ENCODE assay signal across 39 cellular contexts in genomic region chr9:94642526-94642925, GRCh38. TPM values are rescaled to one million over a fixed set of nuclear protein-coding genes. Genes with fewer than 3 reads are reported as not detected.
"Had no signal": no experiment of that assay in that cellular context is flagged by ENCODE, and none has a peak within 500 bp of the region (broad histone marks: within the 10 kb centered on the region; RNA-seq: fewer than 3 reads in every experiment).

No MANE protein-coding gene starts in this region.

- H3K4me1 ChIP-seq: breast epithelium had no signal

- H3K4me3 ChIP-seq: ascending aorta, breast epithelium, esophagus squamous epithelium, gastroesophageal sphincter, heart left ventricle had no signal

- H3K27ac Mint-ChIP-seq: activated CD4-positive, alpha-beta memory T cell treated with anti-CD3 and anti-CD28 coated beads for 36 hours; activated CD4-positive, alpha-beta T cell treated with anti-CD3 and anti-CD28 coated beads for 36 hours; activated CD4-positive, alpha-beta T cell treated with anti-CD3 and anti-CD28 coated beads, Interleukin-2, amount 10 ng/mL, durations not matched to agents 24 days and 14 days; activated CD8-positive, alpha-beta memory T cell treated with anti-CD3 and anti-CD28 coated beads, Interleukin-2, amount 10 ng/mL, durations not matched to agents 7 days and 5 days; activated CD8-positive, alpha-beta T cell treated with anti-CD3 and anti-CD28 coated beads, Interleukin-2, amount 10 ng/mL, durations not matched to agents 7 days and 5 days; activated naive CD4-positive, alpha-beta T cell treated with anti-CD3 and anti-CD28 coated beads, Interleukin-2, amount 50 U/mL, for 72 hours; activated naive CD8-positive, alpha-beta T cell treated with anti-CD3 and anti-CD28 coated beads, Interleukin-2, amount 10 ng/mL, durations not matched to agents 7 days and 5 days; activated T-cell treated with anti-CD3 and anti-CD28 coated beads, Interleukin-2, amount 50 U/mL, for 24 hours; activated T-cell treated with anti-CD3 and anti-CD28 coated beads, Interleukin-2, amount 50 U/mL, for 72 hours; brain; T-helper 17 cell; T-helper 2 cell treated with Interferon-gamma antibody and Interleukin-4, amounts not matched to agents 5 μg/mL and 100 μg/mL, for 36 hours had no signal

- ATAC-seq: activated CD4-positive, alpha-beta T cell treated with anti-CD3 and anti-CD28 coated beads for 36 hours; activated CD8-positive, alpha-beta memory T cell treated with anti-CD3 and anti-CD28 coated beads, Interleukin-2, amount 10 ng/mL, durations not matched to agents 7 days and 5 days; activated CD8-positive, alpha-beta T cell treated with anti-CD3 and anti-CD28 coated beads, Interleukin-2, amount 10 ng/mL, durations not matched to agents 7 days and 5 days; activated naive CD4-positive, alpha-beta T cell treated with anti-CD3 and anti-CD28 coated beads, Interleukin-2, amount 50 U/mL, for 72 hours; activated T-cell treated with anti-CD3 and anti-CD28 coated beads, Interleukin-2, amount 50 U/mL, for 72 hours; gastroesophageal sphincter; heart left ventricle; T-helper 17 cell had no signal

- H3K27me3 ChIP-seq: ascending aorta had no signal

- DNase-seq: activated CD4-positive, alpha-beta memory T cell treated with anti-CD3 and anti-CD28 coated beads for 36 hours; activated CD4-positive, alpha-beta T cell treated with anti-CD3 and anti-CD28 coated beads for 36 hours; activated CD4-positive, alpha-beta T cell treated with anti-CD3 and anti-CD28 coated beads, Interleukin-2, amount 10 ng/mL, durations not matched to agents 24 days and 14 days; activated CD4-positive, CD25-positive, alpha-beta regulatory T cell; activated CD4-positive, CD25-positive, alpha-beta regulatory T cell treated with anti-CD3 and anti-CD28 coated beads, Interleukin-2, amount 50 U/mL, for 72 hours; activated CD8-positive, alpha-beta memory T cell treated with anti-CD3 and anti-CD28 coated beads, Interleukin-2, amount 10 ng/mL, durations not matched to agents 7 days and 5 days; activated CD8-positive, alpha-beta memory T cell treated with anti-CD3 and anti-CD28 coated beads, Interleukin-2, amount 50 U/mL, for 4 hours; activated CD8-positive, alpha-beta T cell treated with anti-CD3 and anti-CD28 coated beads, Interleukin-2, amount 10 ng/mL, durations not matched to agents 7 days and 5 days; activated gamma-delta T cell; activated naive CD4-positive, alpha-beta T cell; activated naive CD4-positive, alpha-beta T cell treated with anti-CD3 and anti-CD28 coated beads, Interleukin-2, amount 10 ng/mL, durations not matched to agents 7 days and 5 days; activated naive CD8-positive, alpha-beta T cell treated with anti-CD3 and anti-CD28 coated beads, Interleukin-2, amount 10 ng/mL, durations not matched to agents 7 days and 5 days; activated T-cell treated with anti-CD3 and anti-CD28 coated beads, Interleukin-2, amount 50 U/mL, for 24 hours; activated T-cell treated with anti-CD3 and anti-CD28 coated beads, Interleukin-2, amount 50 U/mL, for 72 hours; cortex of kidney; dermis blood vessel endothelial cell; effector CD8-positive, alpha-beta T cell; esophagus squamous epithelium; foreskin melanocyte; heart left ventricle; hypothalamus; T-helper 17 cell; T1000 had no signal

- H3K9me3 ChIP-seq: ascending aorta, breast epithelium, esophagus squamous epithelium, gastroesophageal sphincter, heart left ventricle had no signal

- H3K9me3 Mint-ChIP-seq: activated CD4-positive, alpha-beta memory T cell treated with anti-CD3 and anti-CD28 coated beads for 36 hours; activated CD4-positive, alpha-beta T cell treated with anti-CD3 and anti-CD28 coated beads, Interleukin-2, amount 10 ng/mL, durations not matched to agents 24 days and 14 days; activated naive CD4-positive, alpha-beta T cell treated with anti-CD3 and anti-CD28 coated beads, Interleukin-2, amount 10 ng/mL, durations not matched to agents 7 days and 5 days; activated naive CD4-positive, alpha-beta T cell treated with anti-CD3 and anti-CD28 coated beads, Interleukin-2, amount 50 U/mL, for 72 hours; activated naive CD8-positive, alpha-beta T cell treated with anti-CD3 and anti-CD28 coated beads, Interleukin-2, amount 10 ng/mL, durations not matched to agents 7 days and 5 days; activated T-cell treated with anti-CD3 and anti-CD28 coated beads, Interleukin-2, amount 50 U/mL, for 24 hours; activated T-cell treated with anti-CD3 and anti-CD28 coated beads, Interleukin-2, amount 50 U/mL, for 72 hours; central memory CD8-positive, alpha-beta T cell; T-helper 2 cell treated with Interferon-gamma antibody and Interleukin-4, amounts not matched to agents 5 μg/mL and 100 μg/mL, for 36 hours had no signal

- FAIRE-seq: endometrium, endothelial cell of umbilical vein had no signal

- H3K36me3 ChIP-seq: ascending aorta, breast epithelium, esophagus squamous epithelium, gastroesophageal sphincter, heart left ventricle had no signal

- H3K27ac ChIP-seq: ascending aorta, breast epithelium, epithelial cell of prostate, esophagus squamous epithelium, gastroesophageal sphincter, heart left ventricle had no signal

- H3K36me3 Mint-ChIP-seq: activated CD4-positive, alpha-beta memory T cell treated with anti-CD3 and anti-CD28 coated beads for 36 hours; activated CD8-positive, alpha-beta memory T cell treated with anti-CD3 and anti-CD28 coated beads, Interleukin-2, amount 10 ng/mL, durations not matched to agents 7 days and 5 days; activated naive CD4-positive, alpha-beta T cell treated with anti-CD3 and anti-CD28 coated beads, Interleukin-2, amount 10 ng/mL, durations not matched to agents 7 days and 5 days; activated naive CD4-positive, alpha-beta T cell treated with anti-CD3 and anti-CD28 coated beads, Interleukin-2, amount 50 U/mL, for 72 hours; activated naive CD8-positive, alpha-beta T cell treated with anti-CD3 and anti-CD28 coated beads, Interleukin-2, amount 10 ng/mL, durations not matched to agents 7 days and 5 days; brain had no signal

- H3K4me3 Mint-ChIP-seq: activated CD4-positive, alpha-beta memory T cell treated with anti-CD3 and anti-CD28 coated beads for 36 hours; activated CD4-positive, alpha-beta T cell treated with anti-CD3 and anti-CD28 coated beads for 36 hours; activated CD4-positive, alpha-beta T cell treated with anti-CD3 and anti-CD28 coated beads, Interleukin-2, amount 10 ng/mL, durations not matched to agents 24 days and 14 days; activated CD8-positive, alpha-beta memory T cell treated with anti-CD3 and anti-CD28 coated beads, Interleukin-2, amount 10 ng/mL, durations not matched to agents 7 days and 5 days; activated CD8-positive, alpha-beta T cell treated with anti-CD3 and anti-CD28 coated beads, Interleukin-2, amount 10 ng/mL, durations not matched to agents 7 days and 5 days; activated naive CD4-positive, alpha-beta T cell treated with anti-CD3 and anti-CD28 coated beads, Interleukin-2, amount 10 ng/mL, durations not matched to agents 7 days and 5 days; activated naive CD8-positive, alpha-beta T cell treated with anti-CD3 and anti-CD28 coated beads, Interleukin-2, amount 10 ng/mL, durations not matched to agents 7 days and 5 days; activated T-cell treated with anti-CD3 and anti-CD28 coated beads, Interleukin-2, amount 50 U/mL, for 24 hours; activated T-cell treated with anti-CD3 and anti-CD28 coated beads, Interleukin-2, amount 50 U/mL, for 72 hours; brain; central memory CD8-positive, alpha-beta T cell; T-helper 17 cell; T-helper 2 cell treated with Interferon-gamma antibody and Interleukin-4, amounts not matched to agents 5 μg/mL and 100 μg/mL, for 36 hours had no signal

RNA-seq across cellular contexts. Expression of gene FBP1, which starts 3.2 kb away (rescaled TPM):
- total RNA-seq: activated CD4-positive, alpha-beta T cell treated with anti-CD3 and anti-CD28 coated beads, Interleukin-2, amount 10 ng/mL, durations not matched to agents 24 days and 14 days; cerebellum; fibroblast of lung; fibroblast of villous mesenchyme had no signal
- polyA plus RNA-seq: fibroblast of lung had no signal

RNA-seq across cellular contexts. Expression of gene FBP2, which starts 48.9 kb away (rescaled TPM):
- total RNA-seq: activated CD4-positive, alpha-beta memory T cell treated with anti-CD3 and anti-CD28 coated beads for 36 hours; activated CD4-positive, alpha-beta T cell treated with anti-CD3 and anti-CD28 coated beads for 36 hours; activated CD4-positive, alpha-beta T cell treated with anti-CD3 and anti-CD28 coated beads, Interleukin-2, amount 10 ng/mL, durations not matched to agents 24 days and 14 days; activated CD8-positive, alpha-beta memory T cell treated with anti-CD3 and anti-CD28 coated beads for 36 hours; activated CD8-positive, alpha-beta memory T cell treated with anti-CD3 and anti-CD28 coated beads, Interleukin-2, amount 10 ng/mL, durations not matched to agents 7 days and 5 days; activated CD8-positive, alpha-beta T cell treated with anti-CD3 and anti-CD28 coated beads, Interleukin-2, amount 10 ng/mL, durations not matched to agents 7 days and 5 days; activated naive CD4-positive, alpha-beta T cell treated with anti-CD3 and anti-CD28 coated beads, Interleukin-2, amount 50 U/mL, for 72 hours; activated naive CD8-positive, alpha-beta T cell treated with anti-CD3 and anti-CD28 coated beads, Interleukin-2, amount 10 ng/mL, durations not matched to agents 7 days and 5 days; activated T-cell treated with anti-CD3 and anti-CD28 coated beads, Interleukin-2, amount 50 U/mL, for 72 hours; ascending aorta; breast epithelium; cardiac septum; cerebellum; dermis blood vessel endothelial cell; endothelial cell of umbilical vein; fibroblast of lung; fibroblast of villous mesenchyme; gastroesophageal sphincter; heart left ventricle; T-helper 17 cell had no signal
- polyA plus RNA-seq: endothelial cell of umbilical vein, esophagus, fibroblast of lung had no signal
